ENCODE assay signal across 25 cellular contexts in the genomic region with DNA sequence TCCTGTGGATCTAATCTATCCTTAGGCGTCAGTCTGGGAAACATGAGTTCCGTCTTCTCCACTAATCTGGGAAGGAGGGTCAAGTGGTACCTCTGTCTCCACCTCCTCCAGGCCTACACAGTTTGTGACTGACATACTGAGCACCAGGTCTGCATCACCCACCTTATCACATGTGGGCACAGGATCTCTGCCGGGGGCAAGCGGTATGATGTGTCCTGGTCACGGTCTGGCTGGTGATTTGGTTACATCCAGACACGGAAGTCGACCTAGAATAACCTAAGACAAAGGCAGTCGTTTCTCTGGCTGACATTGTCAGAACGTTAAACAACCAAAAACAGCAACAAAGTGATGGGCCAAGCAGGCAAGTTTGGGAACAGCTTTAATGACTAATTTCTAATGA.
DNase-seq lines count a peak whose midpoint lies in the region; FAIRE-seq and TF ChIP-seq lines count a peak whose summit lies in the region.
"Had no signal": no experiment of that assay in that cellular context is flagged by ENCODE, and none has a peak within 500 bp of the region (broad histone marks: within the 10 kb centered on the region; RNA-seq: fewer than 3 reads in every experiment).

No MANE protein-coding gene starts in this region.

- no peak overlapping the region for H2BK120ac ChIP-seq in mesenchymal stem cell (ENCODE audit: low read depth, low read length)

- no peaks in the 10 kb centered on the region for H3K79me1 ChIP-seq in mesenchymal stem cell (replicated peaks; ENCODE audit: low read length, poor library complexity, severe bottlenecking)

- H2BK12ac ChIP-seq in mesenchymal stem cell (ENCODE audit: low read length in 2 of 2) = no peak overlapping the region

- H4K91ac ChIP-seq in mesenchymal stem cell (ENCODE audit: low read length) = no peak overlapping the region

- H3K4me2 ChIP-seq in astrocyte (ENCODE audit: low read length) = no peak overlapping the region
- no peak overlapping the region for H3K4me2 ChIP-seq in mesenchymal stem cell (ENCODE audit: low read length, poor library complexity, severe bottlenecking)
- H3K4me2 ChIP-seq: A549; BLaER1 treated with 17β-estradiol and CSF1 and Interleukin-3, amounts not matched to agents 10 nM and 100 nM had no signal

- peaks cover 7% of the 10 kb centered on the region for H3K27me3 Mint-ChIP-seq in astrocyte (ENCODE audit: low read depth, unreplicated experiment)

- H3K4me1 Mint-ChIP-seq in astrocyte (ENCODE audit: low read depth, unreplicated experiment) = peaks cover 16% of the 10 kb centered on the region
- H3K4me1 Mint-ChIP-seq: B cell had no signal

- H3K36me3 ChIP-seq in astrocyte (ENCODE audit: insufficient read depth, low read length) (no peaks in the 10 kb centered on the region), mesenchymal stem cell (ENCODE audit: control insufficient read depth in 1 of 2, insufficient read depth in 2 of 2, low read depth in 1 of 2, low read length in 2 of 2) (no peaks in the 10 kb centered on the region)
- H3K36me3 ChIP-seq: BLaER1 treated with 17β-estradiol and CSF1 and Interleukin-3, amounts not matched to agents 10 nM and 100 nM had no signal

- H3K79me2 ChIP-seq in astrocyte (ENCODE audit: insufficient read depth, low read length) = no peaks in the 10 kb centered on the region

- WGBS in mesenchymal stem cell = 94% methylated on average over 8 of the region's 9 CpGs

- H3K9me3 Mint-ChIP-seq in astrocyte (ENCODE audit: unreplicated experiment) = peaks cover 11% of the 10 kb centered on the region
- H3K9me3 Mint-ChIP-seq: CD4-positive, alpha-beta T cell; CD8-positive, alpha-beta T cell had no signal

- peak overlapping the region; percentile 30 for H3K27ac Mint-ChIP-seq in astrocyte (ENCODE audit: unreplicated experiment)
- H3K27ac Mint-ChIP-seq: B cell; CD4-positive, alpha-beta T cell; CD8-positive, alpha-beta T cell had no signal

- H3K14ac ChIP-seq in mesenchymal stem cell (ENCODE audit: low read length in 2 of 2) = no peak overlapping the region

- no peaks in the 10 kb centered on the region for H3K36me3 Mint-ChIP-seq in astrocyte (ENCODE audit: low read depth, unreplicated experiment)
- H3K36me3 Mint-ChIP-seq: CD8-positive, alpha-beta T cell had no signal

- FAIRE-seq in astrocyte (lab: Jason Lieb, UNC) (no peak), urothelium cell line (lab: Jason Lieb, UNC) (no peak)
- FAIRE-seq: A549, D721Med, GM12891, GM19239 had no signal

- peaks cover 9% of the 10 kb centered on the region for H3K9me3 ChIP-seq in astrocyte (ENCODE audit: insufficient read depth, low read depth, low read length)
- peaks cover 3% of the 10 kb centered on the region for H3K9me3 ChIP-seq in mesenchymal stem cell (ENCODE audit: control insufficient read depth, low read length)
- H3K9me3 ChIP-seq: A549; BLaER1 treated with 17β-estradiol and CSF1 and Interleukin-3, amounts not matched to agents 10 nM and 100 nM; Caco-2 had no signal

- H3K27ac ChIP-seq in astrocyte (ENCODE audit: low read depth, low read length) (no peak overlapping the region), mesenchymal stem cell (ENCODE audit: low read length, poor library complexity, severe bottlenecking) (no peak overlapping the region)
- H3K27ac ChIP-seq: 22Rv1; A549; BLaER1 treated with 17β-estradiol and CSF1 and Interleukin-3, amounts not matched to agents 10 nM and 100 nM; C4-2B had no signal

- no peak overlapping the region for H2AFZ ChIP-seq in astrocyte (ENCODE audit: low read depth, low read length)
- H2AFZ ChIP-seq in mesenchymal stem cell (ENCODE audit: low read depth, low read length) = no peak overlapping the region

- H3K4me1 ChIP-seq in astrocyte (ENCODE audit: insufficient read depth, low read length) (no peaks in the 10 kb centered on the region), mesenchymal stem cell (ENCODE audit: control insufficient read depth, insufficient read depth, low read depth, low read length) (peaks cover 11% of the 10 kb centered on the region)
- H3K4me1 ChIP-seq: A549, Caco-2 had no signal

- H3K4me3 Mint-ChIP-seq in astrocyte (ENCODE audit: unreplicated experiment) = no peak overlapping the region
- H3K4me3 Mint-ChIP-seq: B cell; CD4-positive, alpha-beta T cell; CD8-positive, alpha-beta T cell had no signal

- H2BK5ac ChIP-seq in mesenchymal stem cell (ENCODE audit: low read depth, low read length, poor library complexity, severe bottlenecking) = no peak overlapping the region

- H3K9ac ChIP-seq in astrocyte (ENCODE audit: low read length) (no peak overlapping the region), mesenchymal stem cell (ENCODE audit: low read length) (no peak overlapping the region)
- H3K9ac ChIP-seq: BLaER1 treated with 17β-estradiol and CSF1 and Interleukin-3, amounts not matched to agents 10 nM and 100 nM had no signal

- no peak overlapping the region for H3K18ac ChIP-seq in mesenchymal stem cell (ENCODE audit: low read depth in 1 of 2, low read length in 2 of 2)

- no peaks in the 10 kb centered on the region for H3K27me3 ChIP-seq in astrocyte (ENCODE audit: insufficient read depth, low read length)
- H3K27me3 ChIP-seq in mesenchymal stem cell (ENCODE audit: control insufficient read depth in 1 of 2, insufficient read depth in 1 of 2, low read length in 2 of 2) = no peaks in the 10 kb centered on the region
- H3K27me3 ChIP-seq: BLaER1 treated with 17β-estradiol and CSF1 and Interleukin-3, amounts not matched to agents 10 nM and 100 nM had no signal

- TF ChIP-seq CTCF in astrocyte (IDR thresholded peaks at IDR 0.05; ENCODE audit: insufficient read depth, low read depth, low read length) = no peak

- no peak overlapping the region for H2BK15ac ChIP-seq in mesenchymal stem cell (ENCODE audit: low read depth, poor library complexity, severe bottlenecking)

- H4K8ac ChIP-seq in mesenchymal stem cell (ENCODE audit: low read length) = no peak overlapping the region

- H4K20me1 ChIP-seq in astrocyte (ENCODE audit: insufficient read depth, low read length) = no peaks in the 10 kb centered on the region
- H4K20me1 ChIP-seq: BLaER1 treated with 17β-estradiol and CSF1 and Interleukin-3, amounts not matched to agents 10 nM and 100 nM had no signal

- DNase-seq in NCI-H526 (lab: John Stamatoyannopoulos, UW) (peak; percentile 2 to 32), NCI-H526 treated with DMSO at 0.1 percent for 48 hours (lab: John Stamatoyannopoulos, UW) (no peak), M059J (ENCODE audit: low read depth) (peak; percentile 37), astrocyte (ENCODE audit: low read depth) (no peak), mesenchymal stem cell (no peak), GM03348 (ENCODE audit: low spot score) (no peak), T1000 (lab: John Stamatoyannopoulos, UW) (no peak), urothelium cell line (ENCODE audit: low spot score) (no peak)
- DNase-seq: AML-193; Caco-2; Calu3; CD4-positive, alpha-beta T cell; CD8-positive, alpha-beta T cell; DMS79; DND-41; EL; GDM1 had no signal

- H3K4me3 ChIP-seq in astrocyte (ENCODE audit: insufficient read depth, low read depth, low read length) (no peak overlapping the region), mesenchymal stem cell (ENCODE audit: insufficient read depth in 1 of 2, low read depth in 1 of 2, low read length in 2 of 2) (no peak overlapping the region)
- H3K4me3 ChIP-seq: A549; BLaER1 treated with 17β-estradiol and CSF1 and Interleukin-3, amounts not matched to agents 10 nM and 100 nM had no signal

- H3K4ac ChIP-seq in mesenchymal stem cell (ENCODE audit: low read depth in 1 of 2, low read length in 2 of 2) = no peak overlapping the region

- H3K23ac ChIP-seq in mesenchymal stem cell (ENCODE audit: low read length in 2 of 2) = no peak overlapping the region

- peak overlapping the region; percentile 7 for H2AK5ac ChIP-seq in mesenchymal stem cell (ENCODE audit: low read length, severe bottlenecking)

Comparison
In these comparisons a context has a peak if more than half of its experiments do, and no peak if none do; other contexts are left out.
1. DNase-seq: peak in NCI-H526 (2 of 2) and M059J (single experiment); none in NCI-H526 treated with DMSO at 0.1 percent for 48 hours (single experiment), astrocyte (single experiment), mesenchymal stem cell (single experiment), GM03348 (single experiment), T1000 (single experiment) and urothelium cell line (single experiment).